17 cellular contexts compared by ENCODE assay signal in genomic region chr2:11808016-11808400, GRCh38.
DNase-seq lines count a peak whose midpoint lies in the region; ATAC-seq and TF ChIP-seq lines count a peak whose summit lies in the region.
"Had no signal": no experiment of that assay in that cellular context is flagged by ENCODE, and none has a peak within 500 bp of the region (broad histone marks: within the 10 kb centered on the region; RNA-seq: fewer than 3 reads in every experiment).

No MANE protein-coding gene starts in this region.

- H3K4me2 ChIP-seq in mammary epithelial cell (ENCODE audit: insufficient read depth, low read depth, low read length): no peak overlapping the region
- no peak overlapping the region for H3K4me2 ChIP-seq in mesenchymal stem cell (ENCODE audit: low read length, poor library complexity, severe bottlenecking)

- H3K9ac ChIP-seq in mammary epithelial cell (ENCODE audit: insufficient read depth, low read length) (no peak overlapping the region), mesenchymal stem cell (ENCODE audit: low read length) (no peak overlapping the region)

- H3K4me1 Mint-ChIP-seq in MCF 10A (ENCODE audit: insufficient read depth, unreplicated experiment): no peaks in the 10 kb centered on the region
- peaks cover 12% of the 10 kb centered on the region for H3K4me1 Mint-ChIP-seq in activated naive CD8-positive, alpha-beta T cell treated with anti-CD3 and anti-CD28 coated beads for 36 hours

- intact Hi-C loops in MCF 10A (cut with micrococcal nuclease): no loop called here
- intact Hi-C loops in mammary epithelial cell (cut with micrococcal nuclease): no loop called here

- no peak overlapping the region for H2BK5ac ChIP-seq in mesenchymal stem cell (ENCODE audit: low read depth, low read length, poor library complexity, severe bottlenecking)

- no peak overlapping the region for H3K18ac ChIP-seq in mesenchymal stem cell (ENCODE audit: low read depth in 1 of 2, low read length in 2 of 2)

- dilution Hi-C loops in mammary epithelial cell (cut with HindIII; ENCODE audit: low sequenced_read_pairs): no loop called here

- H2AK5ac ChIP-seq in mesenchymal stem cell (ENCODE audit: low read length, severe bottlenecking): no peak overlapping the region

- no peak overlapping the region for H2BK120ac ChIP-seq in mesenchymal stem cell (ENCODE audit: low read depth, low read length)

- H4K8ac ChIP-seq in mesenchymal stem cell (ENCODE audit: low read length): peak overlapping the region; percentile 25

- CTCF ChIA-PET in MCF 10A (lab: Yijun Ruan, JAX) (interaction anchor here (0.9 kb wide), 1 partner anchor 29 kb away, joined by 4 read pairs; no protein-coding TSS in a partner anchor), mammary epithelial cell (lab: Charles Lee; ENCODE audit: low non-redundant PET) (no interaction called here)

- no peak for TF ChIP-seq CTCF in MCF 10A (IDR thresholded peaks at IDR 0.05; ENCODE audit: unreplicated experiment)
- TF ChIP-seq CTCF in mammary epithelial cell (conservative IDR thresholded peaks at IDR 0.05 in 1 of 2, IDR thresholded peaks at IDR 0.05 in 1 of 2; ENCODE audit: extremely low read depth in 1 of 2, insufficient read depth in 1 of 2, low read depth in 1 of 2, low read length in 2 of 2): no peak

- no peak overlapping the region for H2BK12ac ChIP-seq in mesenchymal stem cell (ENCODE audit: low read length in 2 of 2)

- DNase-seq in MCF 10A (ENCODE audit: unreplicated experiment): no peak
- DNase-seq in mammary epithelial cell: no peak
- DNase-seq in activated naive CD8-positive, alpha-beta T cell treated with anti-CD3 and anti-CD28 coated beads for 36 hours: no peak
- no peak for DNase-seq in mesenchymal stem cell
- DNase-seq in iPS-NIHi7 (ENCODE audit: extremely low spot score): no peak
- DNase-seq: ACHN; C1 segment of cervical spinal cord; CD8-positive, alpha-beta memory T cell; KG1; NCI-H1417; NCI-H187; NCI-H226; NCI-H524 had no signal

- no peak overlapping the region for H3K14ac ChIP-seq in mesenchymal stem cell (ENCODE audit: low read length in 2 of 2)

- H2AFZ ChIP-seq in mammary epithelial cell (ENCODE audit: low read depth, low read length) (no peak overlapping the region), mesenchymal stem cell (ENCODE audit: low read depth, low read length) (no peak overlapping the region)

- H3K4me1 ChIP-seq in mammary epithelial cell (ENCODE audit: insufficient read depth, low read length) (no peaks in the 10 kb centered on the region), mesenchymal stem cell (ENCODE audit: control insufficient read depth, insufficient read depth, low read depth, low read length) (peaks cover 3% of the 10 kb centered on the region)
- H3K4me1 ChIP-seq: SJSA1 had no signal

- H3K4me3 Mint-ChIP-seq in MCF 10A (ENCODE audit: unreplicated experiment): no peak overlapping the region
- no peak overlapping the region for H3K4me3 Mint-ChIP-seq in activated naive CD8-positive, alpha-beta T cell treated with anti-CD3 and anti-CD28 coated beads for 36 hours
- H3K4me3 Mint-ChIP-seq: CD8-positive, alpha-beta memory T cell had no signal

- H3K9me3 ChIP-seq in mammary epithelial cell (replicated peaks; ENCODE audit: insufficient read depth, low read length): no peaks in the 10 kb centered on the region
- H3K9me3 ChIP-seq in mesenchymal stem cell (ENCODE audit: control insufficient read depth, low read length): no peaks in the 10 kb centered on the region
- H3K9me3 ChIP-seq: SJSA1 had no signal

- POLR2A ChIA-PET in MCF 10A (lab: Yijun Ruan, JAX): no interaction called here

- H3K27me3 ChIP-seq in mammary epithelial cell (ENCODE audit: insufficient read depth, low read length): no peaks in the 10 kb centered on the region
- no peaks in the 10 kb centered on the region for H3K27me3 ChIP-seq in mesenchymal stem cell (ENCODE audit: control insufficient read depth in 1 of 2, insufficient read depth in 1 of 2, low read length in 2 of 2)
- H3K27me3 ChIP-seq: SJSA1 had no signal

- BruUV-seq in MCF 10A (replicated peaks; lab: Mats Ljungman, UMichigan) (no TSS peak), mammary epithelial cell (replicated peaks; lab: Mats Ljungman, UMichigan) (no TSS peak)

- H3K4me3 ChIP-seq in mammary epithelial cell (replicated peaks in 1 of 3; ENCODE audit: insufficient read depth in 1 of 3, low read depth in 2 of 3, low read length in 3 of 3) (no peak overlapping the region), mesenchymal stem cell (ENCODE audit: insufficient read depth in 1 of 2, low read depth in 1 of 2, low read length in 2 of 2) (no peak overlapping the region)
- H3K4me3 ChIP-seq: SJSA1 had no signal

- no peaks in the 10 kb centered on the region for H3K9me3 Mint-ChIP-seq in MCF 10A (ENCODE audit: unreplicated experiment)
- no peaks in the 10 kb centered on the region for H3K9me3 Mint-ChIP-seq in activated naive CD8-positive, alpha-beta T cell treated with anti-CD3 and anti-CD28 coated beads for 36 hours
- H3K9me3 Mint-ChIP-seq: CD8-positive, alpha-beta memory T cell had no signal

- H3K36me3 Mint-ChIP-seq in MCF 10A (ENCODE audit: insufficient read depth, unreplicated experiment): peaks cover 100% of the 10 kb centered on the region
- H3K36me3 Mint-ChIP-seq in activated naive CD8-positive, alpha-beta T cell treated with anti-CD3 and anti-CD28 coated beads for 36 hours: peaks cover 26% of the 10 kb centered on the region

- no peak overlapping the region for H3K4ac ChIP-seq in mesenchymal stem cell (ENCODE audit: low read depth in 1 of 2, low read length in 2 of 2)

- ATAC-seq in HG03439 (IDR thresholded peaks at IDR 0.05; ENCODE audit: unreplicated experiment) (no peak), GM19452 (IDR thresholded peaks at IDR 0.05; ENCODE audit: unreplicated experiment) (no peak)
- ATAC-seq: HepG2 had no signal

- H3K36me3 ChIP-seq in mammary epithelial cell (ENCODE audit: insufficient read depth, low read length): peaks cover 35% of the 10 kb centered on the region
- H3K36me3 ChIP-seq in mesenchymal stem cell (ENCODE audit: control insufficient read depth in 1 of 2, insufficient read depth in 2 of 2, low read depth in 1 of 2, low read length in 2 of 2): peaks cover 52 to 93% of the 10 kb centered on the region in 2 experiments

- peak overlapping the region; percentile 75 for H3K27ac Mint-ChIP-seq in MCF 10A (ENCODE audit: low read depth, unreplicated experiment)
- peak overlapping the region; percentile 52 for H3K27ac Mint-ChIP-seq in activated naive CD8-positive, alpha-beta T cell treated with anti-CD3 and anti-CD28 coated beads for 36 hours

- 95% methylated on average over 8 of the region's 8 CpGs for WGBS in mammary epithelial cell (ENCODE audit: low coverage, missing lambda C conversion rate)
- WGBS in mesenchymal stem cell: 98% methylated on average over 8 of the region's 8 CpGs

- peaks cover 5% of the 10 kb centered on the region for H3K79me1 ChIP-seq in mesenchymal stem cell (replicated peaks; ENCODE audit: low read length, poor library complexity, severe bottlenecking)

- H3K27me3 Mint-ChIP-seq in MCF 10A (ENCODE audit: insufficient read depth, unreplicated experiment): no peaks in the 10 kb centered on the region
- no peaks in the 10 kb centered on the region for H3K27me3 Mint-ChIP-seq in activated naive CD8-positive, alpha-beta T cell treated with anti-CD3 and anti-CD28 coated beads for 36 hours
- H3K27me3 Mint-ChIP-seq: CD8-positive, alpha-beta memory T cell had no signal

- H3K23ac ChIP-seq in mesenchymal stem cell (ENCODE audit: low read length in 2 of 2): no peak overlapping the region

- H4K20me1 ChIP-seq in mammary epithelial cell (ENCODE audit: insufficient read depth, low read length): no peaks in the 10 kb centered on the region

- no peaks in the 10 kb centered on the region for H3K79me2 ChIP-seq in mammary epithelial cell (ENCODE audit: insufficient read depth, low read length)

- in situ Hi-C loops in mammary epithelial cell (cut with MboI; ENCODE audit: low sequenced_read_pairs in 2 of 2): no loop called here

- H2BK15ac ChIP-seq in mesenchymal stem cell (ENCODE audit: low read depth, poor library complexity, severe bottlenecking): no peak overlapping the region

- no peak overlapping the region for H4K91ac ChIP-seq in mesenchymal stem cell (ENCODE audit: low read length)

- H3K27ac ChIP-seq in mammary epithelial cell (ENCODE audit: insufficient read depth, low read depth, low read length): no peak overlapping the region
- H3K27ac ChIP-seq in mesenchymal stem cell (ENCODE audit: low read length, poor library complexity, severe bottlenecking): no peak overlapping the region
- H3K27ac ChIP-seq: SJSA1 had no signal
